In genomic region chr7:103524042-103524907, GRCh38 we compare ENCODE assay signal across 9 cellular contexts.
A peak's percentile ranks its signal among the peaks of the same experiment; 100 is the strongest.
DNase-seq lines count a peak whose midpoint lies in the region; ATAC-seq, FAIRE-seq and TF ChIP-seq lines count a peak whose summit lies in the region.
"Had no signal": no experiment of that assay in that cellular context is flagged by ENCODE, and none has a peak within 500 bp of the region (broad histone marks: within the 10 kb centered on the region; RNA-seq: fewer than 3 reads in every experiment).

No MANE protein-coding gene starts in this region.

- intact Hi-C loops in CD4-positive, alpha-beta T cell (cut with DNase I, micrococcal nuclease), result no loop called here
- intact Hi-C loops in esophagus squamous epithelium (cut with DNase I), result no loop called here

- peak; percentile 60 for TF ChIP-seq CTCF in DOHH2 (IDR thresholded peaks at IDR 0.05; ENCODE audit: low read depth, low read length, poor library complexity, severe bottlenecking)
- peak; percentile 64 for TF ChIP-seq CTCF in Loucy (conservative IDR thresholded peaks at IDR 0.05; ENCODE audit: low read length)
- TF ChIP-seq CTCF in astrocyte of the cerebellum (IDR thresholded peaks at IDR 0.05; ENCODE audit: low read depth, low read length, missing control alignments), result peak; percentile 56
- TF ChIP-seq CTCF in CD4-positive, alpha-beta T cell (IDR thresholded peaks at IDR 0.05), result no peak
- peak in 1 of 6 experiments; percentile 18 for TF ChIP-seq CTCF in esophagus squamous epithelium (IDR thresholded peaks at IDR 0.05)

- POLR2A ChIA-PET in CD4-positive, alpha-beta T cell (lab: Charles Lee), result no interaction called here

- peaks cover 32% of the 10 kb centered on the region for H3K27me3 Mint-ChIP-seq in CD4-positive, alpha-beta T cell

- TF ChIP-seq POLR2A in esophagus squamous epithelium (IDR thresholded peaks at IDR 0.05) (no peak), GM12892 (IDR thresholded peaks at IDR 0.05; ENCODE audit: low read depth, low read length) (no peak)

- H3K4me2 ChIP-seq in DOHH2 (ENCODE audit: low read length) (no peak overlapping the region), Loucy (ENCODE audit: low read depth, low read length, poor library complexity, severe bottlenecking) (no peak overlapping the region)

- no peak overlapping the region for H2AFZ ChIP-seq in Loucy (ENCODE audit: low read length)

- H3K27me3 ChIP-seq in DOHH2 (ENCODE audit: control insufficient read depth, low read length), result peaks cover 8% of the 10 kb centered on the region; the same call in 1 of the 2 replicates
- no peaks in the 10 kb centered on the region for H3K27me3 ChIP-seq in Loucy (ENCODE audit: insufficient read depth, low read length, poor library complexity, severe bottlenecking)
- no peaks in the 10 kb centered on the region for H3K27me3 ChIP-seq in layer of hippocampus (ENCODE audit: control insufficient read depth, insufficient read depth, low read length)
- H3K27me3 ChIP-seq in CD4-positive, alpha-beta T cell (ENCODE audit: control insufficient read depth, insufficient read depth, low read length), result no peaks in the 10 kb centered on the region
- no peaks in the 10 kb centered on the region for H3K27me3 ChIP-seq in esophagus squamous epithelium

- H3K27ac Mint-ChIP-seq in CD4-positive, alpha-beta T cell, result no peak overlapping the region
- H3K27ac Mint-ChIP-seq: naive B cell had no signal

- H3K36me3 ChIP-seq in DOHH2 (ENCODE audit: control insufficient read depth, low read length) (no peaks in the 10 kb centered on the region), Loucy (ENCODE audit: insufficient read depth, low read length) (no peaks in the 10 kb centered on the region), esophagus squamous epithelium (no peaks in the 10 kb centered on the region)

- 29 to 34% methylated on average over 9 of the region's 9 CpGs for WGBS in esophagus squamous epithelium, 2 donors

- H3K79me2 ChIP-seq in DOHH2 (ENCODE audit: control insufficient read depth, low read length), result no peaks in the 10 kb centered on the region
- H3K79me2 ChIP-seq in Loucy (ENCODE audit: insufficient read depth, low read length), result no peaks in the 10 kb centered on the region

- FAIRE-seq in GM12892 (lab: Jason Lieb, UNC), result no peak

- H3K9me3 ChIP-seq in DOHH2 (ENCODE audit: control insufficient read depth, insufficient read depth, low read length), result no peaks in the 10 kb centered on the region
- no peaks in the 10 kb centered on the region for H3K9me3 ChIP-seq in Loucy (ENCODE audit: insufficient read depth, low read depth, low read length)
- no peaks in the 10 kb centered on the region for H3K9me3 ChIP-seq in CD4-positive, alpha-beta T cell (ENCODE audit: control insufficient read depth, low read length)
- H3K9me3 ChIP-seq in esophagus squamous epithelium, result no peaks in the 10 kb centered on the region

- no peaks in the 10 kb centered on the region for H3K36me3 Mint-ChIP-seq in CD4-positive, alpha-beta T cell (ENCODE audit: low read depth)
- H3K36me3 Mint-ChIP-seq: naive B cell had no signal

- H3K27ac ChIP-seq in DOHH2 (ENCODE audit: low read depth, low read length) (no peak overlapping the region), layer of hippocampus (ENCODE audit: low read depth, low read length) (peak overlapping the region; percentile 5), esophagus squamous epithelium (no peak overlapping the region)
- H3K27ac ChIP-seq in CD4-positive, alpha-beta T cell (ENCODE audit: low read depth, low read length), result no peak overlapping the region

- peak; percentile 40 for DNase-seq in astrocyte of the cerebellum (ENCODE audit: low read depth)
- no peak for DNase-seq in CD4-positive, alpha-beta T cell
- DNase-seq in esophagus squamous epithelium (lab: John Stamatoyannopoulos, UW), result no peak
- DNase-seq in GM12892 (ENCODE audit: insufficient read length), result no peak
- DNase-seq: naive B cell had no signal

- in situ Hi-C loops in astrocyte of the cerebellum (cut with HindIII; ENCODE audit: low sequenced_read_pairs), result no loop called here

- no peaks in the 10 kb centered on the region for H3K9me3 Mint-ChIP-seq in CD4-positive, alpha-beta T cell

- no peaks in the 10 kb centered on the region for H3K4me1 Mint-ChIP-seq in CD4-positive, alpha-beta T cell (ENCODE audit: low read depth)
- H3K4me1 Mint-ChIP-seq: naive B cell had no signal

- no peaks in the 10 kb centered on the region for H3K4me1 ChIP-seq in DOHH2 (ENCODE audit: control insufficient read depth, low read length)
- no peaks in the 10 kb centered on the region for H3K4me1 ChIP-seq in Loucy (ENCODE audit: insufficient read depth, low read length, poor library complexity, severe bottlenecking)
- H3K4me1 ChIP-seq in esophagus squamous epithelium, result no peaks in the 10 kb centered on the region

- H3K4me3 ChIP-seq in DOHH2 (ENCODE audit: low read length) (no peak overlapping the region), Loucy (ENCODE audit: low read length, poor library complexity, severe bottlenecking) (no peak overlapping the region), astrocyte of the cerebellum (ENCODE audit: low read depth, low read length) (no peak overlapping the region), esophagus squamous epithelium (no peak overlapping the region)

- no peak overlapping the region for H3K4me3 Mint-ChIP-seq in CD4-positive, alpha-beta T cell
- H3K4me3 Mint-ChIP-seq: naive B cell had no signal

- H4K20me1 ChIP-seq in DOHH2 (ENCODE audit: control insufficient read depth, insufficient read depth, low read depth, low read length) (no peaks in the 10 kb centered on the region), Loucy (ENCODE audit: insufficient read depth, low read length, poor library complexity, severe bottlenecking) (no peaks in the 10 kb centered on the region)

- H3F3A ChIP-seq in DOHH2 (ENCODE audit: control insufficient read depth, insufficient read depth) (no peaks in the 10 kb centered on the region), Loucy (ENCODE audit: low read depth) (no peaks in the 10 kb centered on the region)

- H3K9ac ChIP-seq in Loucy (ENCODE audit: low read depth, low read length, poor library complexity, severe bottlenecking), result no peak overlapping the region

- ATAC-seq in CD4-positive, alpha-beta T cell (ENCODE audit: poor library complexity), result no peak
- no peak for ATAC-seq in GM19397 (IDR thresholded peaks at IDR 0.05; ENCODE audit: unreplicated experiment)

- H3K9me2 ChIP-seq in DOHH2 (replicated peaks; ENCODE audit: control insufficient read depth, low read length), result no peaks in the 10 kb centered on the region
- no peaks in the 10 kb centered on the region for H3K9me2 ChIP-seq in Loucy (replicated peaks; ENCODE audit: low read depth, low read length)

- CTCF ChIA-PET in CD4-positive, alpha-beta T cell (lab: Charles Lee), result no interaction called here
